ENCODE assay signal across 15 cellular contexts in genomic region chr13:84870190-84870589, GRCh38.
DNase-seq lines count a peak whose midpoint lies in the region; ATAC-seq, FAIRE-seq and TF ChIP-seq lines count a peak whose summit lies in the region.
"Had no signal": no experiment of that assay in that cellular context is flagged by ENCODE, and none has a peak within 500 bp of the region (broad histone marks: within the 10 kb centered on the region; RNA-seq: fewer than 3 reads in every experiment).

No MANE protein-coding gene starts in this region.

- peak; percentile 2 for DNase-seq in EH (ENCODE audit: low read depth)
- DNase-seq in H54 (ENCODE audit: insufficient read length, low spot score) = no peak
- no peak for DNase-seq in KG1 (lab: John Stamatoyannopoulos, UW)
- no peak for DNase-seq in COLO829 (ENCODE audit: low spot score)
- no peak for DNase-seq in activated naive CD4-positive, alpha-beta T cell treated with anti-CD3 and anti-CD28 coated beads, Interleukin-2, amount 10 ng/mL, durations not matched to agents 7 days and 5 days
- DNase-seq: activated CD4-positive, alpha-beta T cell treated with anti-CD3 and anti-CD28 coated beads for 4 hours; activated gamma-delta T cell; caudate nucleus; midbrain; psoas muscle; SHP77 treated with DMSO at 0.1 percent for 48 hours had no signal

- no peaks in the 10 kb centered on the region for H4K20me1 ChIP-seq in OCI-LY1 (ENCODE audit: insufficient read depth, low read length)

- TF ChIP-seq POLR2A in H54 (IDR thresholded peaks at IDR 0.05; ENCODE audit: low read depth, low read length) = no peak

- H3K4me1 Mint-ChIP-seq in activated naive CD4-positive, alpha-beta T cell treated with anti-CD3 and anti-CD28 coated beads, Interleukin-2, amount 10 ng/mL, durations not matched to agents 7 days and 5 days = no peaks in the 10 kb centered on the region

- FAIRE-seq in H54 (lab: Jason Lieb, UNC) = peak; percentile 91

- no peak overlapping the region for H3K4me3 ChIP-seq in OCI-LY1 (ENCODE audit: low read depth, low read length, poor library complexity, severe bottlenecking)
- H3K4me3 ChIP-seq: esophagus muscularis mucosa, psoas muscle had no signal

- H3K9ac ChIP-seq in OCI-LY1 (ENCODE audit: low read length) = no peak overlapping the region

- no peaks in the 10 kb centered on the region for H3K9me2 ChIP-seq in OCI-LY1 (ENCODE audit: low read depth, low read length)

- H3K27me3 ChIP-seq in OCI-LY1 (ENCODE audit: insufficient read depth, low read length) = no peaks in the 10 kb centered on the region
- H3K27me3 ChIP-seq: esophagus muscularis mucosa had no signal

- H3K4me2 ChIP-seq in OCI-LY1 (ENCODE audit: low read length) = no peak overlapping the region

- no peak overlapping the region for H3K27ac Mint-ChIP-seq in activated naive CD4-positive, alpha-beta T cell treated with anti-CD3 and anti-CD28 coated beads, Interleukin-2, amount 10 ng/mL, durations not matched to agents 7 days and 5 days

- no peaks in the 10 kb centered on the region for H3K9me3 ChIP-seq in OCI-LY1 (ENCODE audit: low read length)
- H3K9me3 ChIP-seq: esophagus muscularis mucosa, psoas muscle had no signal

- CTCF ChIA-PET in activated naive CD4-positive, alpha-beta T cell treated with anti-CD3 and anti-CD28 coated beads, Interleukin-2, amount 10 ng/mL, durations not matched to agents 7 days and 5 days (lab: Charles Lee) = no interaction called here

- H3K4me1 ChIP-seq in OCI-LY1 (ENCODE audit: insufficient read depth, low read length, severe bottlenecking) = no peaks in the 10 kb centered on the region
- H3K4me1 ChIP-seq: esophagus muscularis mucosa, psoas muscle had no signal

- H3K4me3 Mint-ChIP-seq in activated naive CD4-positive, alpha-beta T cell treated with anti-CD3 and anti-CD28 coated beads, Interleukin-2, amount 10 ng/mL, durations not matched to agents 7 days and 5 days = no peak overlapping the region

- no peaks in the 10 kb centered on the region for H3K36me3 Mint-ChIP-seq in activated naive CD4-positive, alpha-beta T cell treated with anti-CD3 and anti-CD28 coated beads, Interleukin-2, amount 10 ng/mL, durations not matched to agents 7 days and 5 days

- H3F3A ChIP-seq in OCI-LY1 (ENCODE audit: insufficient read depth, low read length) = no peaks in the 10 kb centered on the region

- H3K27me3 Mint-ChIP-seq in activated naive CD4-positive, alpha-beta T cell treated with anti-CD3 and anti-CD28 coated beads, Interleukin-2, amount 10 ng/mL, durations not matched to agents 7 days and 5 days = no peaks in the 10 kb centered on the region

- H2AFZ ChIP-seq in OCI-LY1 (ENCODE audit: low read length) = no peak overlapping the region

- no peaks in the 10 kb centered on the region for H3K9me3 Mint-ChIP-seq in activated naive CD4-positive, alpha-beta T cell treated with anti-CD3 and anti-CD28 coated beads, Interleukin-2, amount 10 ng/mL, durations not matched to agents 7 days and 5 days

- TF ChIP-seq CTCF in OCI-LY1 (IDR thresholded peaks at IDR 0.05; ENCODE audit: low read length) = peak; percentile 77

- H3K79me2 ChIP-seq in OCI-LY1 (ENCODE audit: insufficient read depth, low read length) = no peaks in the 10 kb centered on the region

- peak; percentile 38 for ATAC-seq in esophagus mucosa
- no peak for ATAC-seq in HG03469 (IDR thresholded peaks at IDR 0.05; ENCODE audit: unreplicated experiment)
- ATAC-seq: psoas muscle had no signal

- no peak overlapping the region for H3K27ac ChIP-seq in OCI-LY1 (ENCODE audit: low read depth, low read length, poor library complexity, severe bottlenecking)
- H3K27ac ChIP-seq: esophagus muscularis mucosa, psoas muscle had no signal

- no peaks in the 10 kb centered on the region for H3K36me3 ChIP-seq in OCI-LY1 (ENCODE audit: insufficient read depth, low read length)
- H3K36me3 ChIP-seq: esophagus muscularis mucosa had no signal
